In genomic region chr12:130706885-130707570, GRCh38 we compare ENCODE assay signal across 19 cellular contexts. TPM values are rescaled to one million over a fixed set of nuclear protein-coding genes. Genes with fewer than 3 reads are reported as not detected.
DNase-seq lines count a peak whose midpoint lies in the region; ATAC-seq, FAIRE-seq and TF ChIP-seq lines count a peak whose summit lies in the region.
"Had no signal": no experiment of that assay in that cellular context is flagged by ENCODE, and none has a peak within 500 bp of the region (broad histone marks: within the 10 kb centered on the region; RNA-seq: fewer than 3 reads in every experiment).

No MANE protein-coding gene starts in this region.

- no peak overlapping the region for H3K14ac ChIP-seq in H9 (ENCODE audit: insufficient read depth, low read length)

- H4K20me1 ChIP-seq in H9 (ENCODE audit: control insufficient read depth, insufficient read depth, insufficient read length) (no peaks in the 10 kb centered on the region), K562 (replicated peaks; ENCODE audit: control insufficient read depth, insufficient read depth, low read length) (peaks cover 5% of the 10 kb centered on the region; the same call in 1 of the 2 replicates)

- H3K27ac Mint-ChIP-seq in H9 (no peak overlapping the region; a peak in 1 of 7 replicates), osteocyte (ENCODE audit: unreplicated experiment) (no peak overlapping the region)
- H3K27ac Mint-ChIP-seq: HFFc6 had no signal

- H3K27me3 ChIP-seq in H9 (ENCODE audit: insufficient read depth, low read length), result no peaks in the 10 kb centered on the region
- H3K27me3 ChIP-seq in K562 (ENCODE audit: control insufficient read depth in 2 of 2, insufficient read depth in 2 of 2, low read length in 2 of 2), result peaks cover 47 to 83% of the 10 kb centered on the region in 2 experiments
- peaks cover 61% of the 10 kb centered on the region for H3K27me3 ChIP-seq in gastroesophageal sphincter

- H3K27me3 Mint-ChIP-seq in H9 (ENCODE audit: low read depth) (peaks cover 48% of the 10 kb centered on the region), osteocyte (ENCODE audit: unreplicated experiment) (peaks cover 6% of the 10 kb centered on the region)

- TF ChIP-seq POLR2A in K562 (conservative IDR thresholded peaks at IDR 0.05) (no peak), gastroesophageal sphincter (IDR thresholded peaks at IDR 0.05) (no peak)

- H3K9me1 ChIP-seq in K562 (ENCODE audit: control insufficient read depth, insufficient read depth, low read length), result no peaks in the 10 kb centered on the region

- no peak overlapping the region for H2BK12ac ChIP-seq in H9 (ENCODE audit: insufficient read length, low read depth, low read length)

- no peak overlapping the region for H3K23ac ChIP-seq in H9 (ENCODE audit: insufficient read length, low read depth, low read length)

- TF ChIP-seq RAD21 in K562 (CRISPR knock-in tag; conservative IDR thresholded peaks at IDR 0.05 in 1 of 2, IDR thresholded peaks at IDR 0.05 in 1 of 2), result no peak

- in situ Hi-C loops in K562 (cut with MboI), result no loop called here

- H3K36me3 Mint-ChIP-seq in H9 (ENCODE audit: insufficient read depth in 1 of 3, low read depth in 3 of 3) (no peaks in the 10 kb centered on the region), osteocyte (ENCODE audit: unreplicated experiment) (no peaks in the 10 kb centered on the region)

- intact Hi-C loops in K562 (cut with micrococcal nuclease), result no loop called here

- no peak overlapping the region for H3K4ac ChIP-seq in H9 (ENCODE audit: low read depth, low read length)

- no peaks in the 10 kb centered on the region for H3K36me3 ChIP-seq in K562 (ENCODE audit: control insufficient read depth, insufficient read depth, low read length)
- no peaks in the 10 kb centered on the region for H3K36me3 ChIP-seq in gastroesophageal sphincter
- H3K36me3 ChIP-seq: HAP-1 had no signal

- H3K9ac ChIP-seq in H9 (ENCODE audit: extremely low read depth, insufficient read length, low read length), result no peak overlapping the region
- no peak overlapping the region for H3K9ac ChIP-seq in K562 (ENCODE audit: insufficient read depth in 1 of 2, low read depth in 2 of 2, low read length in 2 of 2)
- H3K9ac ChIP-seq: GM23248, KMS-11 had no signal

- H3K23me2 ChIP-seq in H9 (ENCODE audit: insufficient read length, low read depth, low read length, poor library complexity, severe bottlenecking), result no peaks in the 10 kb centered on the region

- H3K27ac ChIP-seq in H9 (ENCODE audit: insufficient read length, low read depth, low read length) (no peak overlapping the region), K562 (ENCODE audit: extremely low read depth, low read depth, low read length) (no peak overlapping the region), gastroesophageal sphincter (no peak overlapping the region)
- H3K27ac ChIP-seq: GM23248, KMS-11, SK-N-MC had no signal

- H3K4me1 ChIP-seq in H9 (ENCODE audit: insufficient read depth, low read length), result no peaks in the 10 kb centered on the region
- peaks cover 0 to 4% of the 10 kb centered on the region in 2 experiments; a peak in 2 of 5 replicates for H3K4me1 ChIP-seq in K562 (replicated peaks in 1 of 2; ENCODE audit: control insufficient read depth in 2 of 2, insufficient read depth in 2 of 2, low read length in 2 of 2)
- H3K4me1 ChIP-seq in gastroesophageal sphincter, result no peaks in the 10 kb centered on the region
- H3K4me1 ChIP-seq: HAP-1 had no signal

- H3K4me2 ChIP-seq in H9 (ENCODE audit: insufficient read depth, insufficient read length, low read length), result no peak overlapping the region
- H3K4me2 ChIP-seq in K562 (ENCODE audit: insufficient read depth, low read length), result no peak overlapping the region
- H3K4me2 ChIP-seq: KMS-11 had no signal

- CTCF ChIA-PET in K562 (lab: Yijun Ruan, JAX; ENCODE audit: low intra/inter-chr PET ratio), result no interaction called here

- H2BK5ac ChIP-seq in H9 (ENCODE audit: insufficient read length, low read length), result no peak overlapping the region

- H3K9me3 Mint-ChIP-seq in H9, result peaks cover 0 to 1% of the 10 kb centered on the region in 2 experiments; a peak in 1 of 5 replicates
- no peaks in the 10 kb centered on the region for H3K9me3 Mint-ChIP-seq in osteocyte (ENCODE audit: unreplicated experiment)

- H3K56ac ChIP-seq in H9 (ENCODE audit: insufficient read length, low read depth, low read length), result no peak overlapping the region

- H3K9me3 ChIP-seq in H9 (ENCODE audit: control insufficient read depth, low read depth, low read length) (no peaks in the 10 kb centered on the region), K562 (replicated peaks; ENCODE audit: control insufficient read depth, insufficient read depth, low read depth, low read length) (no peaks in the 10 kb centered on the region), gastroesophageal sphincter (no peaks in the 10 kb centered on the region)
- H3K9me3 ChIP-seq: HAP-1 had no signal

- no peak overlapping the region for H2BK20ac ChIP-seq in H9 (ENCODE audit: low read depth, low read length, poor library complexity, severe bottlenecking)

- POLR2A ChIA-PET in K562 (lab: Yijun Ruan, JAX), result no interaction called here

- no peak for FAIRE-seq in K562 (lab: Jason Lieb, UNC)
- FAIRE-seq: RCC 7860 had no signal

- no peak for TF ChIP-seq CTCF in H9 (conservative IDR thresholded peaks at IDR 0.05)
- no peak for TF ChIP-seq CTCF in K562 (IDR thresholded peaks at IDR 0.05 in 2 of 3, conservative IDR thresholded peaks at IDR 0.05 in 1 of 3; ENCODE audit: insufficient read depth in 2 of 3, low read depth in 1 of 3, low read length in 3 of 3)
- TF ChIP-seq CTCF in osteocyte (IDR thresholded peaks at IDR 0.05), result no peak
- TF ChIP-seq CTCF in gastroesophageal sphincter (IDR thresholded peaks at IDR 0.05), result no peak

- H4K8ac ChIP-seq in H9 (replicated peaks; ENCODE audit: insufficient read length, low read depth, low read length), result no peak overlapping the region

- H2BK120ac ChIP-seq in H9 (ENCODE audit: low read depth, low read length, poor library complexity, severe bottlenecking), result no peak overlapping the region

- H4K5ac ChIP-seq in H9 (ENCODE audit: insufficient read length, low read depth, low read length), result no peak overlapping the region

- H3K4me3 Mint-ChIP-seq in H9 (no peak overlapping the region), osteocyte (ENCODE audit: unreplicated experiment) (no peak overlapping the region)
- H3K4me3 Mint-ChIP-seq: HFFc6 had no signal

- H4K91ac ChIP-seq in H9 (ENCODE audit: insufficient read length, low read depth, low read length), result no peak overlapping the region

- H3T11ph ChIP-seq in H9 (ENCODE audit: low read length), result no peak overlapping the region

- BruUV-seq in K562 (replicated peaks; lab: Mats Ljungman, UMichigan), result no TSS peak

- no peak overlapping the region for H2AFZ ChIP-seq in H9 (ENCODE audit: low read length)
- no peak overlapping the region for H2AFZ ChIP-seq in K562 (ENCODE audit: low read depth, low read length)
- H2AFZ ChIP-seq: GM23248 had no signal

- H3K79me2 ChIP-seq in H9 (ENCODE audit: insufficient read depth, low read length), result no peaks in the 10 kb centered on the region
- no peaks in the 10 kb centered on the region for H3K79me2 ChIP-seq in K562 (ENCODE audit: control insufficient read depth, insufficient read depth, low read length)

- no peaks in the 10 kb centered on the region for H3K79me1 ChIP-seq in H9 (ENCODE audit: insufficient read depth, low read depth, low read length, poor library complexity, severe bottlenecking)

- no CpG with 5 or more reads among the region's 15 CpGs for WGBS in H9 (ENCODE audit: extremely low coverage, insufficient read length, low lambda C conversion rate)
- WGBS in K562 (ENCODE audit: insufficient coverage, low coverage, missing lambda C conversion rate), result 0% methylated on average over 15 of the region's 15 CpGs
- 84 to 100% methylated on average over 1 to 3 of the region's 15 CpGs for WGBS in gastroesophageal sphincter (ENCODE audit: low coverage in 1 of 2), 2 donors

- no peak overlapping the region for H2AK5ac ChIP-seq in H9 (ENCODE audit: insufficient read length, low read length)

- H3K4me3 ChIP-seq in K562 (no peak overlapping the region), gastroesophageal sphincter (no peak overlapping the region)
- H3K4me3 ChIP-seq: GM23248, HAP-1, SK-N-MC had no signal

- no peak overlapping the region for H2BK15ac ChIP-seq in H9 (ENCODE audit: low read depth, low read length)

- ATAC-seq in K562, result no peak
- no peak for ATAC-seq in gastroesophageal sphincter

- TF ChIP-seq EP300 in K562 (IDR thresholded peaks at IDR 0.05; ENCODE audit: low read length) (no peak), gastroesophageal sphincter (IDR thresholded peaks at IDR 0.05) (no peak)

- H3K18ac ChIP-seq in H9 (ENCODE audit: insufficient read length, low read depth, low read length), result no peak overlapping the region

- DNase-seq in H9 (peak; percentile 28), K562 (ENCODE audit: extremely low read depth in 1 of 4, low spot score in 3 of 4) (no peak), mesenteric fat pad (ENCODE audit: low spot score) (peak; percentile 33), osteocyte (ENCODE audit: extremely low spot score, unreplicated experiment) (peak; percentile 59), AML-193 (lab: John Stamatoyannopoulos, UW) (no peak), globus pallidus (ENCODE audit: low spot score) (no peak)
- DNase-seq: GM23248, HFFc6, MM.1S, NCI-H2029, NCI-H446, NCI-H524 treated with DMSO at 0.1 percent for 48 hours, NCI-H774, SIG-M5 had no signal

- H3K4me1 Mint-ChIP-seq in H9 (peaks cover 7 to 22% of the 10 kb centered on the region in 2 experiments), osteocyte (ENCODE audit: unreplicated experiment) (no peaks in the 10 kb centered on the region)

RNA-seq across cellular contexts. Expression of gene RIMBP2, which starts 9.1 kb away (rescaled TPM):
- total RNA-seq in H9 (2021) (0.70 TPM in 2 replicates), K562 (2014; rRNA removed) (not detected in 2 replicates), K562 (2014; rRNA removed; fragmentation: Illumina TruSeq; extraction: Trizol) (not detected in 2 replicates), K562 (2015; rRNA removed; fragmentation: Illumina TruSeq; extraction: Trizol) (not detected in 2 replicates), K562 (2021) (not detected in 2 replicates), mesenteric fat pad (1.1 TPM), osteocyte (0.13 TPM in 1 of 2 replicates, not detected in the other), gastroesophageal sphincter (1 to 10 TPM in 1 of 4 donors, under 1 TPM in 3; 0.42 to 1.1 (median 0.60) TPM)
- not detected in 2 replicates for total RNA-seq in K562 (2011; cell fraction: chromatin; rRNA removed; ENCODE audit: low replicate concordance)
- not detected in 2 replicates for total RNA-seq in K562 (2011; cell fraction: nucleolus; rRNA removed)
- total RNA-seq in K562 (2011; cell fraction: nucleoplasm; rRNA removed), result not detected in 2 replicates
- polyA plus RNA-seq in K562 (2011; rRNA removed) (not detected in 2 replicates), K562 (2014; fragmentation: Illumina TruSeq; extraction: Trizol) (not detected in 2 replicates), K562 (2014; fragmentation: Nextera tagmentation; extraction: Ambion mirVana) (not detected), K562 (2014; rRNA removed) (not detected in 2 replicates)
- polyA plus RNA-seq in K562 (2011; cell fraction: cytosol; rRNA removed), result not detected in 2 replicates
- not detected in 2 replicates for polyA plus RNA-seq in K562 (2011; cell fraction: nucleus; rRNA removed)
- polyA plus RNA-seq in K562 (2012), result 0.04 TPM in 1 of 2 replicates, not detected in the other
- not detected in 2 replicates for polyA minus RNA-seq in K562 (2011; rRNA and poly(A)+ RNA removed)
- polyA minus RNA-seq in K562 (2011; cell fraction: cytosol; rRNA and poly(A)+ RNA removed), result not detected in 2 replicates
- not detected in 2 replicates for polyA minus RNA-seq in K562 (2011; cell fraction: nucleus; rRNA and poly(A)+ RNA removed)
- total RNA-seq: GM23248, HFFc6 had no signal
- polyA plus RNA-seq: GM23248 had no signal

Comparison
In these comparisons a context has a peak if more than half of its experiments do, and no peak if none do; other contexts are left out.
1. DNase-seq: peak in H9 (single experiment), mesenteric fat pad (single experiment) and osteocyte (single experiment); none in K562 (0 of 4), AML-193 (0 of 2) and globus pallidus (single experiment).